Comparison of ENCODE assay signal across 8 cellular contexts in genomic region chr5:91380491-91381133, GRCh38. TPM values are rescaled to one million over a fixed set of nuclear protein-coding genes. Genes with fewer than 3 reads are reported as not detected.
DNase-seq lines count a peak whose midpoint lies in the region; ATAC-seq and TF ChIP-seq lines count a peak whose summit lies in the region.

No MANE protein-coding gene starts in this region.

- H3K4me3 Mint-ChIP-seq in stimulated activated naive CD8-positive, alpha-beta T cell treated with anti-CD3 and anti-CD28 coated beads, Interleukin-15, Interleukin-2, amounts not matched to agents 100 ng/mL and 50 ng/mL, for 24 hours: peak overlapping the region; percentile 95

- peak overlapping the region; percentile 94 for H3K27ac Mint-ChIP-seq in stimulated activated naive CD8-positive, alpha-beta T cell treated with anti-CD3 and anti-CD28 coated beads, Interleukin-15, Interleukin-2, amounts not matched to agents 100 ng/mL and 50 ng/mL, for 24 hours

- peak overlapping the region; percentile 100 for H3K9ac ChIP-seq in neural cell (ENCODE audit: low read length)

- H3K4me1 ChIP-seq in RWPE2 (ENCODE audit: insufficient read depth, poor library complexity, severe bottlenecking): peaks cover 23% of the 10 kb centered on the region

- DNase-seq in EL: peak; percentile 96
- peak; percentile 89 for DNase-seq in H7
- peak; percentile 96 for DNase-seq in LoVo (ENCODE audit: low spot score)
- DNase-seq in RWPE2 (ENCODE audit: low spot score): peak; percentile 99
- DNase-seq in activated effector memory CD4-positive, alpha-beta T cell treated with anti-CD3 and anti-CD28 coated beads, Interleukin-2, amount 50 U/mL, for 16 hours: peak; percentile 99
- DNase-seq in fibroblast of the conjunctiva (ENCODE audit: low read depth): peak; percentile 94

- H3K36me3 Mint-ChIP-seq in stimulated activated naive CD8-positive, alpha-beta T cell treated with anti-CD3 and anti-CD28 coated beads, Interleukin-15, Interleukin-2, amounts not matched to agents 100 ng/mL and 50 ng/mL, for 24 hours (ENCODE audit: low read depth): peaks cover 30% of the 10 kb centered on the region

- peaks cover 77% of the 10 kb centered on the region for H3K79me2 ChIP-seq in neural cell (replicated peaks; ENCODE audit: insufficient read depth, low read length)

- peaks cover 29% of the 10 kb centered on the region for H3F3A ChIP-seq in neural cell (ENCODE audit: insufficient read depth, low read length, poor library complexity, severe bottlenecking)

- TF ChIP-seq CTCF in RWPE2 (IDR thresholded peaks at IDR 0.05; ENCODE audit: poor library complexity, severe bottlenecking): no peak
- no peak for TF ChIP-seq CTCF in neural cell (IDR thresholded peaks at IDR 0.05; ENCODE audit: poor library complexity, severe bottlenecking)

- peaks cover 2% of the 10 kb centered on the region; the same call in 1 of the 2 replicates for H3K36me3 ChIP-seq in H7 (replicated peaks; ENCODE audit: control insufficient read depth, insufficient read depth, low read length)
- peaks cover 67% of the 10 kb centered on the region for H3K36me3 ChIP-seq in RWPE2 (ENCODE audit: low read depth)
- peaks cover 29% of the 10 kb centered on the region for H3K36me3 ChIP-seq in neural cell (ENCODE audit: insufficient read depth, low read length)

- H4K20me1 ChIP-seq in neural cell (ENCODE audit: insufficient read depth): peaks cover 27% of the 10 kb centered on the region

- H3K27me3 ChIP-seq in H7 (ENCODE audit: control insufficient read depth, insufficient read depth, low read length): no peaks in the 10 kb centered on the region
- no peaks in the 10 kb centered on the region for H3K27me3 ChIP-seq in RWPE2 (ENCODE audit: insufficient read depth, poor library complexity, severe bottlenecking)
- H3K27me3 ChIP-seq in neural cell (ENCODE audit: insufficient read depth, low read depth, low read length): no peaks in the 10 kb centered on the region

- H3K27me3 Mint-ChIP-seq in stimulated activated naive CD8-positive, alpha-beta T cell treated with anti-CD3 and anti-CD28 coated beads, Interleukin-15, Interleukin-2, amounts not matched to agents 100 ng/mL and 50 ng/mL, for 24 hours: no peaks in the 10 kb centered on the region

- H3K27ac ChIP-seq in RWPE2 (ENCODE audit: poor library complexity, severe bottlenecking) (peak overlapping the region; percentile 97), neural cell (ENCODE audit: low read length) (peak overlapping the region; percentile 100)

- TF ChIP-seq EP300 in neural cell (conservative IDR thresholded peaks at IDR 0.05; ENCODE audit: poor library complexity, severe bottlenecking): peak; percentile 15

- TF ChIP-seq RAD21 in neural cell (conservative IDR thresholded peaks at IDR 0.05): no peak

- H3K4me3 ChIP-seq in H7 (ENCODE audit: insufficient read depth, low read depth, low read length): peak overlapping the region; percentile 88
- H3K4me3 ChIP-seq in RWPE2 (ENCODE audit: severe bottlenecking): peak overlapping the region; percentile 63
- H3K4me3 ChIP-seq in neural cell (ENCODE audit: low read length): peak overlapping the region; percentile 82

- peak; percentile 73 for ATAC-seq in RWPE2 (ENCODE audit: low read depth)

- H3K9me2 ChIP-seq in neural cell (ENCODE audit: insufficient read depth, low read length): no peaks in the 10 kb centered on the region

- H3K9me3 ChIP-seq in RWPE2 (ENCODE audit: severe bottlenecking) (no peaks in the 10 kb centered on the region), neural cell (ENCODE audit: low read length) (no peaks in the 10 kb centered on the region)

- no peaks in the 10 kb centered on the region for H3K9me3 Mint-ChIP-seq in stimulated activated naive CD8-positive, alpha-beta T cell treated with anti-CD3 and anti-CD28 coated beads, Interleukin-15, Interleukin-2, amounts not matched to agents 100 ng/mL and 50 ng/mL, for 24 hours

- no peak overlapping the region for H2AFZ ChIP-seq in neural cell (ENCODE audit: low read depth, low read length)

- H3K4me1 Mint-ChIP-seq in stimulated activated naive CD8-positive, alpha-beta T cell treated with anti-CD3 and anti-CD28 coated beads, Interleukin-15, Interleukin-2, amounts not matched to agents 100 ng/mL and 50 ng/mL, for 24 hours (ENCODE audit: low read depth): peaks cover 49% of the 10 kb centered on the region

- no peak overlapping the region for H3K4me2 ChIP-seq in neural cell (ENCODE audit: low read length)

TF ChIP-seq in neural cell, 6 proteins besides CTCF, POLR2A, EP300 and RAD21:
- TF ChIP-seq SMC3 (conservative IDR thresholded peaks at IDR 0.05; ENCODE audit: poor library complexity) (no peak), REST (IDR thresholded peaks at IDR 0.05; ENCODE audit: borderline replicate concordance) (peak; percentile 82), POLR2AphosphoS5 (IDR thresholded peaks at IDR 0.05) (peak; percentile 81), EZH2 (IDR thresholded peaks at IDR 0.05; ENCODE audit: borderline replicate concordance, insufficient read depth, low read length, poor library complexity, severe bottlenecking) (no peak), MXI1 (conservative IDR thresholded peaks at IDR 0.05; ENCODE audit: poor library complexity, severe bottlenecking) (peak; percentile 80), TAF1 (IDR thresholded peaks at IDR 0.05; ENCODE audit: low read depth) (no peak)
TF ChIP-seq in neural cell: peak in this region for 3.

RNA-seq across cellular contexts. Expression of gene ARRDC3, which starts 2.5 kb away (rescaled TPM):
- 21.3 and 23.7 TPM in 2 replicates for total RNA-seq in H7 (2014; rRNA removed; shearing (Covaris generic))
- polyA plus RNA-seq in neural cell: 279 and 297 TPM in 2 replicates
- polyA minus RNA-seq in neural cell: 1,131 and 1,137 TPM in 2 replicates

Comparison
In these comparisons a context has a peak if more than half of its experiments do, and no peak if none do; other contexts are left out.
1. Peak in every context shown above with its lines: DNase-seq, ATAC-seq, H3K4me3 ChIP-seq and H3K27ac ChIP-seq.